12 cellular contexts compared by ENCODE assay signal in the genomic region with DNA sequence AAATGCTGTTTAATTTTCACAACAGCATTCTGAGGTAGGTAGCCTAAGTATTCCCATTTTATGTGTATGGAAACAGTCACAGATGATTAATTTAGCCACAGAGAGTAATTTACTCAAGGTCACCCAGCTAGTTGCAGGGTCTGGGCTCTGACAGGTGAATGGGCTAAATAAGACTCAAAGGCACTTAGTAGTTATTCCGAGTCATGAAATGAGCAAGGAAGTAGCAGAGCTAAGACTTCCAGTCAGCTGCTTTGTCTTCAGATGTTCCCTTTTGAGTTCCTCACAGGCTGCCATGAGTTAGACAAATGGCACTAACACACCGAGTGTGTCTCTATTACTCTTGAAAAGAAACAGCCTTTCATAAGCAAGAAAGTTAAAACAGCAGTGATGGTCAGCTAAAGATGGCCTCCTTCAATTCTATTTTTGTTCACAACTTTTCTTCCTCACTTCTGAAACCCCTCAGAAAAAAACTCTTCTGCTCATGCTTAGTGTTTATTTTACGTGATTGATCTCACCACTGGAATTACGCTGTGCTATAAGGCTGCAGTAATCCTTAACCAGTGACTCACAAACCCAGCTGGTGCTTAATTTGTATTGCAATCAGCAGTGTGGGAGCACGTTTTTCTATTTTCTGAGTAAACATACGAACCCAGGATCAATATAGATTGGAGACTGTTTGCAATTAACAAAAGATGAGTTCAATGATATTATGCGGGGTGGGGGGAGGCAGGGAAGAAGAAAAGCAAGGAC.
A peak's percentile ranks its signal among the peaks of the same experiment; 100 is the strongest.
DNase-seq lines count a peak whose midpoint lies in the region; ATAC-seq and TF ChIP-seq lines count a peak whose summit lies in the region.
"Had no signal": no experiment of that assay in that cellular context is flagged by ENCODE, and none has a peak within 500 bp of the region (broad histone marks: within the 10 kb centered on the region; RNA-seq: fewer than 3 reads in every experiment).

No MANE protein-coding gene starts in this region.

- no peak overlapping the region for H3K4me3 Mint-ChIP-seq in immature natural killer cell
- H3K4me3 Mint-ChIP-seq: activated CD4-positive, alpha-beta memory T cell treated with anti-CD3 and anti-CD28 coated beads for 36 hours had no signal

- no peak for ATAC-seq in HG03135 (IDR thresholded peaks at IDR 0.05; ENCODE audit: unreplicated experiment)
- ATAC-seq: heart right ventricle had no signal

- DNase-seq in HCEC 1CT (peak; percentile 89), SJCRH30 (peak in 1 of 2 experiments; percentile 34), fibroblast of pulmonary artery (ENCODE audit: low read depth) (peak; percentile 75), immature natural killer cell (no peak), germinal center (ENCODE audit: low spot score) (no peak)
- DNase-seq: activated CD4-positive, alpha-beta memory T cell treated with anti-CD3 and anti-CD28 coated beads for 36 hours; anterior cingulate cortex; heart right ventricle; NCI-H2081; substantia nigra had no signal

- TF ChIP-seq CTCF in fibroblast of pulmonary artery (IDR thresholded peaks at IDR 0.05; ENCODE audit: low read length, missing control alignments) = no peak

- no peak overlapping the region for H3K27ac ChIP-seq in SJCRH30

- H3K4me1 ChIP-seq in SJCRH30 = peaks cover 15% of the 10 kb centered on the region
- peaks cover 42% of the 10 kb centered on the region for H3K4me1 ChIP-seq in skeletal muscle satellite cell (ENCODE audit: control insufficient read depth, insufficient read depth, low read length)

- H3K4me1 Mint-ChIP-seq in immature natural killer cell = no peaks in the 10 kb centered on the region

- no peaks in the 10 kb centered on the region for H3K27me3 ChIP-seq in SJCRH30
- H3K27me3 ChIP-seq in skeletal muscle satellite cell (ENCODE audit: control insufficient read depth, insufficient read depth, low read length) = no peaks in the 10 kb centered on the region
- H3K27me3 ChIP-seq: heart right ventricle had no signal

- peak overlapping the region; percentile 19 for H3K9ac ChIP-seq in skeletal muscle satellite cell (ENCODE audit: low read depth, low read length)

- H3K9me3 ChIP-seq in SJCRH30 (replicated peaks) = no peaks in the 10 kb centered on the region
- no peaks in the 10 kb centered on the region for H3K9me3 ChIP-seq in skeletal muscle satellite cell (replicated peaks; ENCODE audit: low read length)
- H3K9me3 ChIP-seq: heart right ventricle had no signal

- H3K27ac Mint-ChIP-seq in immature natural killer cell = no peak overlapping the region
- H3K27ac Mint-ChIP-seq: activated CD4-positive, alpha-beta memory T cell treated with anti-CD3 and anti-CD28 coated beads for 36 hours had no signal

- no peaks in the 10 kb centered on the region for H3K27me3 Mint-ChIP-seq in immature natural killer cell (ENCODE audit: low read depth in 3 of 3)
- H3K27me3 Mint-ChIP-seq: activated CD4-positive, alpha-beta memory T cell treated with anti-CD3 and anti-CD28 coated beads for 36 hours had no signal

- H3K4me3 ChIP-seq in SJCRH30 (peak overlapping the region; percentile 15), fibroblast of pulmonary artery (replicated peaks; ENCODE audit: low read depth, low read length) (no peak overlapping the region), skeletal muscle satellite cell (ENCODE audit: low read length) (peak overlapping the region; percentile 25)
- H3K4me3 ChIP-seq: heart right ventricle had no signal

- peak overlapping the region; percentile 43 for H3K4me2 ChIP-seq in skeletal muscle satellite cell (ENCODE audit: low read length)

- peaks cover 8 to 62% (median 20%) of the 10 kb centered on the region in 6 donors for H3K9me3 Mint-ChIP-seq in immature natural killer cell
- H3K9me3 Mint-ChIP-seq: activated CD4-positive, alpha-beta memory T cell treated with anti-CD3 and anti-CD28 coated beads for 36 hours had no signal

- H3K36me3 Mint-ChIP-seq in immature natural killer cell = no peaks in the 10 kb centered on the region
- H3K36me3 Mint-ChIP-seq: activated CD4-positive, alpha-beta memory T cell treated with anti-CD3 and anti-CD28 coated beads for 36 hours had no signal

- no peaks in the 10 kb centered on the region for H3K36me3 ChIP-seq in SJCRH30
- no peaks in the 10 kb centered on the region for H3K36me3 ChIP-seq in skeletal muscle satellite cell (ENCODE audit: insufficient read depth, low read length)
- H3K36me3 ChIP-seq: heart right ventricle had no signal

Comparison
In these comparisons a context has a peak if more than half of its experiments do, and no peak if none do; other contexts are left out.
1. DNase-seq: peak in HCEC 1CT (single experiment) and fibroblast of pulmonary artery (single experiment); none in immature natural killer cell (0 of 3) and germinal center (single experiment).